ENCODE assay signal across 19 cellular contexts in the genomic region with DNA sequence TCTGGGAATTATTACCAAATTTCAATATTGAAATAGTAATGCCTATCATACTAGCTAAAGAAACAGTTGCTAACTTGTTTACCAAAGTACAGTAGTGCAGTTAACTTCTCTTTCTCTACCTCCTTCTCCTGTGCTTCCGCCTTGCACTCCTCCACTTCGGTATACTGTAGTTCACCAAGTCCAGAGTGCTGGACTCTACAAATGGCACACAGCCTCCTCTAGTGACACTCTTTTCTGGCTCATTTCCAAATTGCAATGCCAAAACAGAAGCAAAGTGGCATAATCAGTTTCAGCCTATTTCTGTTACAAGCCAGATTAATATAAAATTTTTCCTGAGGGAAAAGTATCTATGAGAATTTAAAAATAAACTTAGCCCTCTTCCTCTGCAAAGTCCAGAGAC.
DNase-seq lines count a peak whose midpoint lies in the region; ATAC-seq and TF ChIP-seq lines count a peak whose summit lies in the region.
"Had no signal": no experiment of that assay in that cellular context is flagged by ENCODE, and none has a peak within 500 bp of the region (broad histone marks: within the 10 kb centered on the region; RNA-seq: fewer than 3 reads in every experiment).

No MANE protein-coding gene starts in this region.

- H3K4me3 Mint-ChIP-seq in stimulated activated naive B cell treated with anti-CD40 and anti-IgM and Interleukin-4, amounts not matched to agents 10 μg/mL and 1 μg/mL and 100 μg/mL, for 72 hours: no peak overlapping the region
- H3K4me3 Mint-ChIP-seq in activated T-helper 17 cell treated with anti-CD3 and anti-CD28 coated beads, Interleukin-2, amount 50 U/mL, for 72 hours: no peak overlapping the region
- H3K4me3 Mint-ChIP-seq: CD14-positive monocyte, H9 had no signal

- peaks cover 27 to 47% of the 10 kb centered on the region in 2 donors for H3K36me3 Mint-ChIP-seq in stimulated activated naive B cell treated with anti-CD40 and anti-IgM and Interleukin-4, amounts not matched to agents 10 μg/mL and 1 μg/mL and 100 μg/mL, for 72 hours
- peaks cover 60% of the 10 kb centered on the region for H3K36me3 Mint-ChIP-seq in activated T-helper 17 cell treated with anti-CD3 and anti-CD28 coated beads, Interleukin-2, amount 50 U/mL, for 72 hours (ENCODE audit: low read depth)

- no peaks in the 10 kb centered on the region for H3K4me1 Mint-ChIP-seq in stimulated activated naive B cell treated with anti-CD40 and anti-IgM and Interleukin-4, amounts not matched to agents 10 μg/mL and 1 μg/mL and 100 μg/mL, for 72 hours
- H3K4me1 Mint-ChIP-seq in activated T-helper 17 cell treated with anti-CD3 and anti-CD28 coated beads, Interleukin-2, amount 50 U/mL, for 72 hours: peaks cover 7% of the 10 kb centered on the region
- H3K4me1 Mint-ChIP-seq: H9 had no signal

- H3K27me3 Mint-ChIP-seq in stimulated activated naive B cell treated with anti-CD40 and anti-IgM and Interleukin-4, amounts not matched to agents 10 μg/mL and 1 μg/mL and 100 μg/mL, for 72 hours: no peaks in the 10 kb centered on the region
- no peaks in the 10 kb centered on the region for H3K27me3 Mint-ChIP-seq in activated T-helper 17 cell treated with anti-CD3 and anti-CD28 coated beads, Interleukin-2, amount 50 U/mL, for 72 hours

- peak overlapping the region; percentile 85 for H3K27ac Mint-ChIP-seq in stimulated activated naive B cell treated with anti-CD40 and anti-IgM and Interleukin-4, amounts not matched to agents 10 μg/mL and 1 μg/mL and 100 μg/mL, for 72 hours
- H3K27ac Mint-ChIP-seq in activated T-helper 17 cell treated with anti-CD3 and anti-CD28 coated beads, Interleukin-2, amount 50 U/mL, for 72 hours: no peak overlapping the region
- H3K27ac Mint-ChIP-seq: H9 had no signal

- intact Hi-C loops in left cardiac atrium (cut with DNase I) (no loop called here), cardiac septum (cut with DNase I) (no loop called here)

- in situ Hi-C loops in GM13976 (cut with MboI; ENCODE audit: low sequenced_read_pairs, unreplicated experiment): no loop called here

- ATAC-seq in left cardiac atrium: peak; percentile 40 to 72
- no peak for ATAC-seq in stimulated activated naive B cell treated with anti-CD40 and anti-IgM and Interleukin-4, amounts not matched to agents 10 μg/mL and 1 μg/mL and 100 μg/mL, for 72 hours (replicated peaks)
- no peak for ATAC-seq in activated T-helper 17 cell treated with anti-CD3 and anti-CD28 coated beads, Interleukin-2, amount 50 U/mL, for 72 hours (replicated peaks)

- TF ChIP-seq CTCF in GM13976 (IDR thresholded peaks at IDR 0.05; ENCODE audit: borderline replicate concordance, control extremely low read depth, extremely low read depth, insufficient read depth, missing control alignments): no peak

- no peak for DNase-seq in left cardiac atrium
- no peak for DNase-seq in cardiac septum (ENCODE audit: low spot score)
- DNase-seq in M059J (ENCODE audit: low read depth): peak; percentile 3
- DNase-seq in inferior parietal cortex (ENCODE audit: extremely low spot score): peak; percentile 23
- no peak for DNase-seq in stimulated activated naive B cell treated with anti-CD40 and anti-IgM and Interleukin-4, amounts not matched to agents 10 μg/mL and 1 μg/mL and 100 μg/mL, for 72 hours
- no peak for DNase-seq in GM13976 (ENCODE audit: low spot score)
- DNase-seq: ACHN, GF-D8, H9, Karpas-422, MG63, NCI-H1048, NCI-H1436 treated with DMSO at 0.1 percent for 48 hours, NCI-H2029 treated with DMSO at 0.1 percent for 48 hours, NCI-H2171, NCI-H526, SHP77 treated with DMSO at 0.1 percent for 48 hours had no signal

- no peaks in the 10 kb centered on the region for H3K9me3 Mint-ChIP-seq in stimulated activated naive B cell treated with anti-CD40 and anti-IgM and Interleukin-4, amounts not matched to agents 10 μg/mL and 1 μg/mL and 100 μg/mL, for 72 hours
- H3K9me3 Mint-ChIP-seq in activated T-helper 17 cell treated with anti-CD3 and anti-CD28 coated beads, Interleukin-2, amount 50 U/mL, for 72 hours: no peaks in the 10 kb centered on the region
- H3K9me3 Mint-ChIP-seq: CD14-positive monocyte, H9 had no signal

Comparison
In these comparisons a context has a peak if more than half of its experiments do, and no peak if none do; other contexts are left out.
1. ATAC-seq: peak in left cardiac atrium (2 of 2); none in stimulated activated naive B cell treated with anti-CD40 and anti-IgM and Interleukin-4, amounts not matched to agents 10 μg/mL and 1 μg/mL and 100 μg/mL, for 72 hours (0 of 2) and activated T-helper 17 cell treated with anti-CD3 and anti-CD28 coated beads, Interleukin-2, amount 50 U/mL, for 72 hours (single experiment).
2. DNase-seq: peak in M059J (single experiment) and inferior parietal cortex (single experiment); none in left cardiac atrium (single experiment), cardiac septum (single experiment), stimulated activated naive B cell treated with anti-CD40 and anti-IgM and Interleukin-4, amounts not matched to agents 10 μg/mL and 1 μg/mL and 100 μg/mL, for 72 hours (single experiment) and GM13976 (single experiment).